Comparison of ENCODE assay signal across 28 cellular contexts in genomic region chr17:42230225-42230624, GRCh38. TPM values are rescaled to one million over a fixed set of nuclear protein-coding genes. Genes with fewer than 3 reads are reported as not detected.
DNase-seq lines count a peak whose midpoint lies in the region; ATAC-seq, FAIRE-seq and TF ChIP-seq lines count a peak whose summit lies in the region.
"Had no signal": no experiment of that assay in that cellular context is flagged by ENCODE, and none has a peak within 500 bp of the region (broad histone marks: within the 10 kb centered on the region; RNA-seq: fewer than 3 reads in every experiment).

No MANE protein-coding gene starts in this region.

- no peaks in the 10 kb centered on the region for H3K9me3 Mint-ChIP-seq in activated T-cell treated with anti-CD3 and anti-CD28 coated beads, Interleukin-2, amount 50 U/mL, for 72 hours
- H3K9me3 Mint-ChIP-seq: activated T-helper 1 cell treated with anti-CD3 and anti-CD28 coated beads, Interleukin-12 subunit alpha, Interleukin-12 subunit beta, Interleukin-2, Interleukin-4 antibody, amounts not matched to agents 30 ng/mL and 10 ng/mL and 1 ng/mL, durations not matched to agents 14 hours and 24 hours and 36 hours had no signal

- H3K27ac ChIP-seq in gastrocnemius medialis (peak overlapping the region; percentile 81 to 88 (median 84)), small intestine (ENCODE audit: low read depth in 1 of 2, low read length in 1 of 2) (no peak overlapping the region)
- H3K27ac ChIP-seq: adrenal gland, brain microvascular endothelial cell, heart left ventricle, suprapubic skin had no signal

- H3K4me3 Mint-ChIP-seq in activated T-cell treated with anti-CD3 and anti-CD28 coated beads, Interleukin-2, amount 50 U/mL, for 72 hours: peak overlapping the region in 1 of 2 donors; percentile 39
- H3K4me3 Mint-ChIP-seq: activated T-helper 1 cell treated with anti-CD3 and anti-CD28 coated beads, Interleukin-12 subunit alpha, Interleukin-12 subunit beta, Interleukin-2, Interleukin-4 antibody, amounts not matched to agents 30 ng/mL and 10 ng/mL and 1 ng/mL, durations not matched to agents 14 hours and 24 hours and 36 hours had no signal

- H3K27ac Mint-ChIP-seq in activated T-cell treated with anti-CD3 and anti-CD28 coated beads, Interleukin-2, amount 50 U/mL, for 72 hours: peak overlapping the region; percentile 80
- H3K27ac Mint-ChIP-seq: activated T-helper 1 cell treated with anti-CD3 and anti-CD28 coated beads, Interleukin-12 subunit alpha, Interleukin-12 subunit beta, Interleukin-2, Interleukin-4 antibody, amounts not matched to agents 30 ng/mL and 10 ng/mL and 1 ng/mL, durations not matched to agents 14 hours and 24 hours and 36 hours had no signal

- H3K4me1 Mint-ChIP-seq in activated T-cell treated with anti-CD3 and anti-CD28 coated beads, Interleukin-2, amount 50 U/mL, for 72 hours (ENCODE audit: low read depth): peaks cover 29% of the 10 kb centered on the region

- H3K4me3 ChIP-seq in gastrocnemius medialis (no peak overlapping the region), small intestine (ENCODE audit: low read depth in 1 of 2, low read length in 2 of 2) (no peak overlapping the region)
- H3K4me3 ChIP-seq: adrenal gland, heart left ventricle, suprapubic skin had no signal

- ATAC-seq in activated T-cell treated with anti-CD3 and anti-CD28 coated beads, Interleukin-2, amount 50 U/mL, for 72 hours (replicated peaks in 1 of 2): peak; percentile 60 to 96
- ATAC-seq in gastrocnemius medialis: no peak
- ATAC-seq: heart left ventricle had no signal

- FAIRE-seq in small intestine (lab: Jason Lieb, UNC): no peak

- peak; percentile 11 for DNase-seq in NCI-H1694 treated with DMSO at 0.1 percent for 48 hours (lab: John Stamatoyannopoulos, UW)
- no peak for DNase-seq in NCI-H1694 (lab: John Stamatoyannopoulos, UW)
- peak; percentile 24 for DNase-seq in stimulated activated CD4-positive, alpha-beta T cell treated with anti-CD3 and anti-CD28 coated beads, Interleukin-1b, Interleukin-23, amount 100 ng/mL, for 48 hours
- no peak for DNase-seq in stimulated activated CD4-positive, alpha-beta T cell treated with anti-CD3 and anti-CD28 coated beads, Interleukin-15, amount 100 ng/mL, for 24 hours
- no peak for DNase-seq in activated T-cell treated with anti-CD3 and anti-CD28 coated beads, Interleukin-2, amount 50 U/mL, for 72 hours
- DNase-seq in gastrocnemius medialis: no peak
- DNase-seq in NCI-H2196 treated with DMSO at 0.1 percent for 48 hours (lab: John Stamatoyannopoulos, UW; ENCODE audit: unreplicated experiment): no peak
- DNase-seq in small intestine: no peak
- DNase-seq: 8988T; activated CD4-positive, alpha-beta T cell treated with anti-CD3 and anti-CD28 coated beads, Interleukin-2, amount 50 U/mL, for 4 hours; brain microvascular endothelial cell; DMS79; effector CD4-positive, alpha-beta T cell; GF-D8; GOT3; heart left ventricle; NCI-H1105 treated with DMSO at 0.1 percent for 48 hours; NCI-H526 treated with DMSO at 0.1 percent for 48 hours; RPMI8226; stimulated activated CD4-positive, alpha-beta T cell treated with anti-CD3 and anti-CD28 coated beads, Interleukin-2, amount 100 ng/mL, for 24 hours had no signal

- in situ Hi-C loops in gastrocnemius medialis (cut with MboI; ENCODE audit: low sequenced_read_pairs in 4 of 4): no loop called here

- H3K4me1 ChIP-seq in gastrocnemius medialis (peaks cover 54 to 59% of the 10 kb centered on the region in 2 donors), small intestine (ENCODE audit: control insufficient read depth in 2 of 2, insufficient read depth in 1 of 2, low read depth in 1 of 2, low read length in 1 of 2) (no peaks in the 10 kb centered on the region)

- intact Hi-C loops in gastrocnemius medialis (cut with DNase I; ENCODE audit: low total_unique reads): no loop called here

- no peaks in the 10 kb centered on the region for H3K9me3 ChIP-seq in gastrocnemius medialis
- no peaks in the 10 kb centered on the region for H3K9me3 ChIP-seq in small intestine (ENCODE audit: control insufficient read depth, low read depth)
- H3K9me3 ChIP-seq: adrenal gland, heart left ventricle, suprapubic skin had no signal

- TF ChIP-seq POLR2A in gastrocnemius medialis (IDR thresholded peaks at IDR 0.05): no peak

- TF ChIP-seq CTCF in gastrocnemius medialis (IDR thresholded peaks at IDR 0.05 in 4 of 5, conservative IDR thresholded peaks at IDR 0.05 in 1 of 5): no peak

- no peaks in the 10 kb centered on the region for H3K27me3 ChIP-seq in gastrocnemius medialis
- H3K27me3 ChIP-seq in small intestine (ENCODE audit: control insufficient read depth in 2 of 2, insufficient read depth in 2 of 2, low read length in 2 of 2): no peaks in the 10 kb centered on the region
- H3K27me3 ChIP-seq: adrenal gland, brain microvascular endothelial cell, heart left ventricle, suprapubic skin had no signal

- H3K27me3 Mint-ChIP-seq in activated T-cell treated with anti-CD3 and anti-CD28 coated beads, Interleukin-2, amount 50 U/mL, for 72 hours (ENCODE audit: low read depth): no peaks in the 10 kb centered on the region

- 80 to 87% (median 82%) methylated on average over 5 of the region's 5 CpGs for WGBS in small intestine, 3 donors

- H3K36me3 Mint-ChIP-seq in activated T-cell treated with anti-CD3 and anti-CD28 coated beads, Interleukin-2, amount 50 U/mL, for 72 hours (ENCODE audit: insufficient read depth in 2 of 2): peaks cover 3 to 9% of the 10 kb centered on the region in 2 donors

- H3K36me3 ChIP-seq in gastrocnemius medialis: no peaks in the 10 kb centered on the region
- no peaks in the 10 kb centered on the region for H3K36me3 ChIP-seq in small intestine (ENCODE audit: control insufficient read depth in 2 of 2, insufficient read depth in 2 of 2, low read length in 2 of 2)
- H3K36me3 ChIP-seq: brain microvascular endothelial cell had no signal

RNA-seq across cellular contexts. Expression of gene GHDC, which starts 35.9 kb away (rescaled TPM):
- 10 to 100 TPM; 17.3 to 18.8 TPM for total RNA-seq in activated T-cell treated with anti-CD3 and anti-CD28 coated beads, Interleukin-2, amount 50 U/mL, for 72 hours
- 10 to 100 TPM; 13.8 to 20.0 (median 18.2) TPM for total RNA-seq in gastrocnemius medialis
- polyA plus RNA-seq in small intestine: 10 to 100 TPM; 10.5 to 28.4 (median 12.2) TPM

RNA-seq across cellular contexts. Expression of gene HCRT, which starts 45.0 kb away (rescaled TPM):
- total RNA-seq in activated T-cell treated with anti-CD3 and anti-CD28 coated beads, Interleukin-2, amount 50 U/mL, for 72 hours: not detected
- not detected for total RNA-seq in gastrocnemius medialis
- polyA plus RNA-seq in small intestine: not detected
- total RNA-seq: activated T-helper 1 cell treated with anti-CD3 and anti-CD28 coated beads, Interleukin-12 subunit alpha, Interleukin-12 subunit beta, Interleukin-2, Interleukin-4 antibody, amounts not matched to agents 30 ng/mL and 10 ng/mL and 1 ng/mL, durations not matched to agents 14 hours and 24 hours and 36 hours; adrenal gland; epithelial cell of proximal tubule; heart left ventricle; MCF 10A; skeletal muscle tissue; suprapubic skin; T-helper 2 cell treated with Interferon-gamma antibody and Interleukin-4, amounts not matched to agents 100 ng/mL and 5 ng/mL, for 36 hours; urinary bladder had no signal
- polyA plus RNA-seq: adrenal gland, heart left ventricle, urinary bladder had no signal

RNA-seq across cellular contexts. Expression of gene STAT5B, which starts 46.0 kb away (rescaled TPM):
- 100 to 1,000 TPM; 252 to 269 TPM for total RNA-seq in activated T-cell treated with anti-CD3 and anti-CD28 coated beads, Interleukin-2, amount 50 U/mL, for 72 hours
- 100 to 1,000 TPM in 1 of 4 donors, 10 to 100 TPM in 3; 77.3 to 150 (median 80.7) TPM for total RNA-seq in gastrocnemius medialis
- 10 to 100 TPM; 13.4 to 22.0 (median 18.1) TPM for polyA plus RNA-seq in small intestine

RNA-seq across cellular contexts. Expression of gene KCNH4, which starts 49.3 kb away (rescaled TPM):
- total RNA-seq in activated T-cell treated with anti-CD3 and anti-CD28 coated beads, Interleukin-2, amount 50 U/mL, for 72 hours: under 1 TPM; 0.26 to 0.39 TPM
- total RNA-seq in gastrocnemius medialis: not detected
- under 1 TPM in 1 of 3 donors, not detected in 2; 0.18 TPM for polyA plus RNA-seq in small intestine
- total RNA-seq: epithelial cell of proximal tubule, MCF 10A, skeletal muscle tissue, suprapubic skin had no signal

RNA-seq across cellular contexts. Expression of gene STAT5A, which starts 58.1 kb away (rescaled TPM):
- total RNA-seq in activated T-cell treated with anti-CD3 and anti-CD28 coated beads, Interleukin-2, amount 50 U/mL, for 72 hours: 100 to 1,000 TPM; 243 to 264 TPM
- 10 to 100 TPM; 36.0 to 87.0 (median 60.7) TPM for total RNA-seq in gastrocnemius medialis
- polyA plus RNA-seq in small intestine: 10 to 100 TPM in 2 of 3 donors, 1 to 10 TPM in 1; 2.7 to 18.3 (median 11.3) TPM

Comparison
In these comparisons a context has a peak if more than half of its experiments do, and no peak if none do; other contexts are left out.
1. DNase-seq: peak in NCI-H1694 treated with DMSO at 0.1 percent for 48 hours (single experiment) and stimulated activated CD4-positive, alpha-beta T cell treated with anti-CD3 and anti-CD28 coated beads, Interleukin-1b, Interleukin-23, amount 100 ng/mL, for 48 hours (single experiment); none in NCI-H1694 (single experiment), stimulated activated CD4-positive, alpha-beta T cell treated with anti-CD3 and anti-CD28 coated beads, Interleukin-15, amount 100 ng/mL, for 24 hours (single experiment), activated T-cell treated with anti-CD3 and anti-CD28 coated beads, Interleukin-2, amount 50 U/mL, for 72 hours (0 of 2), gastrocnemius medialis (0 of 2), NCI-H2196 treated with DMSO at 0.1 percent for 48 hours (single experiment) and small intestine (single experiment).
2. ATAC-seq: peak in activated T-cell treated with anti-CD3 and anti-CD28 coated beads, Interleukin-2, amount 50 U/mL, for 72 hours (2 of 2); none in gastrocnemius medialis (0 of 2).
3. H3K27ac ChIP-seq: peak in gastrocnemius medialis (4 of 4); none in small intestine (0 of 2).